Comparison of ENCODE assay signal across 1 cellular context in genomic region chr17:50026901-50027638, GRCh38.
TF ChIP-seq lines count a peak whose summit lies in the region.

No MANE protein-coding gene starts in this region.

TF ChIP-seq in HepG2, 621 proteins besides CTCF, POLR2A, EP300 and RAD21 (continued from another document and continues in another):
- 0 out of 2 replicates have a peak, but pooled peaks have one; percentile 16 for TF ChIP-seq ZNF597 (CRISPR knock-in tag; IDR thresholded peaks at IDR 0.05)
- peak; percentile 27; the same call in 1 of the 2 replicates for TF ChIP-seq GABPB1 (CRISPR knock-in tag; IDR thresholded peaks at IDR 0.05)
- 0 out of 2 replicates have a peak, but pooled peaks have one; percentile 44 for TF ChIP-seq IRF2 (CRISPR knock-in tag; IDR thresholded peaks at IDR 0.05)
- no peak for TF ChIP-seq ZNF550 (CRISPR knock-in tag; IDR thresholded peaks at IDR 0.05; ENCODE audit: borderline replicate concordance)
- peak; percentile 34 for TF ChIP-seq SRSF1 (optimal IDR thresholded peaks at IDR 0.05; ENCODE audit: low read depth, low read length)
- TF ChIP-seq KDM2A (CRISPR knock-in tag; IDR thresholded peaks at IDR 0.05; ENCODE audit: borderline replicate concordance, low read depth): peak; percentile 9; the same call in 1 of the 2 replicates
- TF ChIP-seq NFE2L2 (IDR thresholded peaks at IDR 0.05; ENCODE audit: low read length): peak; percentile 11; the same call in 1 of the 2 replicates
- TF ChIP-seq ZBTB26 (CRISPR knock-in tag; IDR thresholded peaks at IDR 0.05; ENCODE audit: borderline replicate concordance): peak; percentile 51; the same call in 1 of the 2 replicates
- TF ChIP-seq ZNF772 (CRISPR knock-in tag; IDR thresholded peaks at IDR 0.05): 0 out of 2 replicates have a peak, but pooled peaks have one; percentile 33
- TF ChIP-seq, protein P1, sequence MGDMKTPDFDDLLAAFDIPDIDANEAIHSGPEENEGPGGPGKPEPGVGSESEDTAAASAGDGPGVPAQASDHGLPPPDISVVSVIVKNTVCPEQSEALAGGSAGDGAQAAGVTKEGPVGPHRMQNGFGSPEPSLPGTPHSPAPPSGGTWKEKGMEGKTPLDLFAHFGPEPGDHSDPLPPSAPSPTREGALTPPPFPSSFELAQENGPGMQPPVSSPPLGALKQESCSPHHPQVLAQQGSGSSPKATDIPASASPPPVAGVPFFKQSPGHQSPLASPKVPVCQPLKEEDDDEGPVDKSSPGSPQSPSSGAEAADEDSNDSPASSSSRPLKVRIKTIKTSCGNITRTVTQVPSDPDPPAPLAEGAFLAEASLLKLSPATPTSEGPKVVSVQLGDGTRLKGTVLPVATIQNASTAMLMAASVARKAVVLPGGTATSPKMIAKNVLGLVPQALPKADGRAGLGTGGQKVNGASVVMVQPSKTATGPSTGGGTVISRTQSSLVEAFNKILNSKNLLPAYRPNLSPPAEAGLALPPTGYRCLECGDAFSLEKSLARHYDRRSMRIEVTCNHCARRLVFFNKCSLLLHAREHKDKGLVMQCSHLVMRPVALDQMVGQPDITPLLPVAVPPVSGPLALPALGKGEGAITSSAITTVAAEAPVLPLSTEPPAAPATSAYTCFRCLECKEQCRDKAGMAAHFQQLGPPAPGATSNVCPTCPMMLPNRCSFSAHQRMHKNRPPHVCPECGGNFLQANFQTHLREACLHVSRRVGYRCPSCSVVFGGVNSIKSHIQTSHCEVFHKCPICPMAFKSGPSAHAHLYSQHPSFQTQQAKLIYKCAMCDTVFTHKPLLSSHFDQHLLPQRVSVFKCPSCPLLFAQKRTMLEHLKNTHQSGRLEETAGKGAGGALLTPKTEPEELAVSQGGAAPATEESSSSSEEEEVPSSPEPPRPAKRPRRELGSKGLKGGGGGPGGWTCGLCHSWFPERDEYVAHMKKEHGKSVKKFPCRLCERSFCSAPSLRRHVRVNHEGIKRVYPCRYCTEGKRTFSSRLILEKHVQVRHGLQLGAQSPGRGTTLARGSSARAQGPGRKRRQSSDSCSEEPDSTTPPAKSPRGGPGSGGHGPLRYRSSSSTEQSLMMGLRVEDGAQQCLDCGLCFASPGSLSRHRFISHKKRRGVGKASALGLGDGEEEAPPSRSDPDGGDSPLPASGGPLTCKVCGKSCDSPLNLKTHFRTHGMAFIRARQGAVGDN (CRISPR knock-in tag; IDR thresholded peaks at IDR 0.05): peak; percentile 33
- no peak for TF ChIP-seq RFX3 (CRISPR knock-in tag; IDR thresholded peaks at IDR 0.05)
- no peak for TF ChIP-seq GPN1 (CRISPR knock-in tag; IDR thresholded peaks at IDR 0.05; ENCODE audit: borderline replicate concordance)
- TF ChIP-seq, protein P2, sequence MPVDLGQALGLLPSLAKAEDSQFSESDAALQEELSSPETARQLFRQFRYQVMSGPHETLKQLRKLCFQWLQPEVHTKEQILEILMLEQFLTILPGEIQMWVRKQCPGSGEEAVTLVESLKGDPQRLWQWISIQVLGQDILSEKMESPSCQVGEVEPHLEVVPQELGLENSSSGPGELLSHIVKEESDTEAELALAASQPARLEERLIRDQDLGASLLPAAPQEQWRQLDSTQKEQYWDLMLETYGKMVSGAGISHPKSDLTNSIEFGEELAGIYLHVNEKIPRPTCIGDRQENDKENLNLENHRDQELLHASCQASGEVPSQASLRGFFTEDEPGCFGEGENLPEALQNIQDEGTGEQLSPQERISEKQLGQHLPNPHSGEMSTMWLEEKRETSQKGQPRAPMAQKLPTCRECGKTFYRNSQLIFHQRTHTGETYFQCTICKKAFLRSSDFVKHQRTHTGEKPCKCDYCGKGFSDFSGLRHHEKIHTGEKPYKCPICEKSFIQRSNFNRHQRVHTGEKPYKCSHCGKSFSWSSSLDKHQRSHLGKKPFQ (CRISPR knock-in tag; IDR thresholded peaks at IDR 0.05; ENCODE audit: insufficient replicate concordance): no peak
- no peak for TF ChIP-seq SIN3B (IDR thresholded peaks at IDR 0.05; ENCODE audit: low read length)
- no peak for TF ChIP-seq MYNN (CRISPR knock-in tag; IDR thresholded peaks at IDR 0.05; ENCODE audit: low read depth)
- no peak for TF ChIP-seq SP1 (IDR thresholded peaks at IDR 0.05)
- 0 out of 2 replicates have a peak, but pooled peaks have one; percentile 20 for TF ChIP-seq SP1 (CRISPR knock-in tag; IDR thresholded peaks at IDR 0.05)
- TF ChIP-seq FOXC1 (CRISPR knock-in tag; IDR thresholded peaks at IDR 0.05; ENCODE audit: borderline replicate concordance): peak; percentile 10; the same call in 1 of the 2 replicates
- TF ChIP-seq LCORL (IDR thresholded peaks at IDR 0.05): no peak
- 0 out of 2 replicates have a peak, but pooled peaks have one; percentile 36 for TF ChIP-seq LCORL (CRISPR knock-in tag; IDR thresholded peaks at IDR 0.05)
- TF ChIP-seq ZFP37 (CRISPR knock-in tag; IDR thresholded peaks at IDR 0.05; ENCODE audit: borderline replicate concordance): no peak
- no peak for TF ChIP-seq ZMYM2 (CRISPR knock-in tag; IDR thresholded peaks at IDR 0.05)
- TF ChIP-seq, protein P3, sequence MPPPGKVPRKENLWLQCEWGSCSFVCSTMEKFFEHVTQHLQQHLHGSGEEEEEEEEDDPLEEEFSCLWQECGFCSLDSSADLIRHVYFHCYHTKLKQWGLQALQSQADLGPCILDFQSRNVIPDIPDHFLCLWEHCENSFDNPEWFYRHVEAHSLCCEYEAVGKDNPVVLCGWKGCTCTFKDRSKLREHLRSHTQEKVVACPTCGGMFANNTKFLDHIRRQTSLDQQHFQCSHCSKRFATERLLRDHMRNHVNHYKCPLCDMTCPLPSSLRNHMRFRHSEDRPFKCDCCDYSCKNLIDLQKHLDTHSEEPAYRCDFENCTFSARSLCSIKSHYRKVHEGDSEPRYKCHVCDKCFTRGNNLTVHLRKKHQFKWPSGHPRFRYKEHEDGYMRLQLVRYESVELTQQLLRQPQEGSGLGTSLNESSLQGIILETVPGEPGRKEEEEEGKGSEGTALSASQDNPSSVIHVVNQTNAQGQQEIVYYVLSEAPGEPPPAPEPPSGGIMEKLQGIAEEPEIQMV (CRISPR knock-in tag; IDR thresholded peaks at IDR 0.05; ENCODE audit: low read depth): no peak
- TF ChIP-seq KDM4B (CRISPR knock-in tag; IDR thresholded peaks at IDR 0.05): 0 out of 2 replicates have a peak, but pooled peaks have one; percentile 34
- no peak for TF ChIP-seq FOXA3 (CRISPR knock-in tag; IDR thresholded peaks at IDR 0.05)
- 0 out of 2 replicates have a peak, but pooled peaks have one; percentile 54 for TF ChIP-seq SMAD1 (CRISPR knock-in tag; IDR thresholded peaks at IDR 0.05; ENCODE audit: borderline replicate concordance, low read depth)
- TF ChIP-seq TP53 (CRISPR knock-in tag; conservative IDR thresholded peaks at IDR 0.05): no peak
- TF ChIP-seq, protein P4, sequence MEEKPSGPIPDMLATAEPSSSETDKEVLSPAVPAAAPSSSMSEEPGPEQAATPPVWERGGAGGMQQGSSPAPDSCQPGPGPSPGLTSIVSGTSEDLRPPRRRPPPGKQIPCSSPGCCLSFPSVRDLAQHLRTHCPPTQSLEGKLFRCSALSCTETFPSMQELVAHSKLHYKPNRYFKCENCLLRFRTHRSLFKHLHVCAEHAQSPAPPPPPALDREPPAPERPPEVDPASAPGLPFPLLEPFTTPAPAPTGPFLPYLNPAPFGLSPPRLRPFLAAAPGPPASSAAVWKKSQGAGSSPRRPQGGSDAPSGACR (CRISPR knock-in tag; IDR thresholded peaks at IDR 0.05): 0 out of 2 replicates have a peak, but pooled peaks have one; percentile 21
- peak; percentile 20 for TF ChIP-seq ASH2L (IDR thresholded peaks at IDR 0.05; ENCODE audit: insufficient read length, low read depth, low read length)
- 0 out of 2 replicates have a peak, but pooled peaks have one; percentile 17 for TF ChIP-seq ZMYM4 (CRISPR knock-in tag; IDR thresholded peaks at IDR 0.05)
- peak; percentile 81 for TF ChIP-seq RFX5 (IDR thresholded peaks at IDR 0.05; ENCODE audit: low read depth, low read length)
- no peak for TF ChIP-seq ZNF672 (CRISPR knock-in tag; IDR thresholded peaks at IDR 0.05)
- no peak for TF ChIP-seq HDAC1 (CRISPR knock-in tag; IDR thresholded peaks at IDR 0.05)
- TF ChIP-seq, protein P5, sequence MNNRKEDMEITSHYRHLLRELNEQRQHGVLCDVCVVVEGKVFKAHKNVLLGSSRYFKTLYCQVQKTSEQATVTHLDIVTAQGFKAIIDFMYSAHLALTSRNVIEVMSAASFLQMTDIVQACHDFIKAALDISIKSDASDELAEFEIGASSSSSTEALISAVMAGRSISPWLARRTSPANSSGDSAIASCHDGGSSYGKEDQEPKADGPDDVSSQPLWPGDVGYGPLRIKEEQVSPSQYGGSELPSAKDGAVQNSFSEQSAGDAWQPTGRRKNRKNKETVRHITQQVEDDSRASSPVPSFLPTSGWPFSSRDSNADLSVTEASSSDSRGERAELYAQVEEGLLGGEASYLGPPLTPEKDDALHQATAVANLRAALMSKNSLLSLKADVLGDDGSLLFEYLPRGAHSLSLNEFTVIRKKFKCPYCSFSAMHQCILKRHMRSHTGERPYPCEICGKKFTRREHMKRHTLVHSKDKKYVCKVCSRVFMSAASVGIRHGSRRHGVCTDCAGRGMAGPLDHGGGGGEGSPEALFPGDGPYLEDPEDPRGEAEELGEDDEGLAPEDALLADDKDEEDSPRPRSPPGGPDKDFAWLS (CRISPR knock-in tag; IDR thresholded peaks at IDR 0.05; ENCODE audit: borderline replicate concordance): no peak
- TF ChIP-seq LBX2 (CRISPR knock-in tag; IDR thresholded peaks at IDR 0.05; ENCODE audit: borderline replicate concordance): 0 out of 2 replicates have a peak, but pooled peaks have one; percentile 27
- no peak for TF ChIP-seq PRDM10 (CRISPR knock-in tag; IDR thresholded peaks at IDR 0.05; ENCODE audit: low read depth)
- TF ChIP-seq ARHGAP35 (CRISPR knock-in tag; IDR thresholded peaks at IDR 0.05; ENCODE audit: borderline replicate concordance): peak; percentile 26; the same call in 1 of the 2 replicates
- peak; percentile 93 for TF ChIP-seq SMC3 (IDR thresholded peaks at IDR 0.05; ENCODE audit: low read length)
- peak; percentile 18; the same call in 1 of the 2 replicates for TF ChIP-seq MYC (CRISPR knock-in tag; IDR thresholded peaks at IDR 0.05; ENCODE audit: borderline replicate concordance)
- TF ChIP-seq TBX2 (CRISPR knock-in tag; IDR thresholded peaks at IDR 0.05; ENCODE audit: borderline replicate concordance): 0 out of 2 replicates have a peak, but pooled peaks have one; percentile 13
- TF ChIP-seq XRCC5 (optimal IDR thresholded peaks at IDR 0.05; ENCODE audit: low read length): peak; percentile 78
- no peak for TF ChIP-seq RARG (CRISPR knock-in tag; IDR thresholded peaks at IDR 0.05; ENCODE audit: low read depth)
- TF ChIP-seq ZNF619 (CRISPR knock-in tag; IDR thresholded peaks at IDR 0.05): 0 out of 2 replicates have a peak, but pooled peaks have one; percentile 35
- no peak for TF ChIP-seq ZBTB20 (CRISPR knock-in tag; IDR thresholded peaks at IDR 0.05; ENCODE audit: borderline replicate concordance, low read depth)
- TF ChIP-seq ZNF557 (CRISPR knock-in tag; IDR thresholded peaks at IDR 0.05): no peak
- TF ChIP-seq KLF12 (CRISPR knock-in tag; IDR thresholded peaks at IDR 0.05; ENCODE audit: borderline replicate concordance): no peak
- TF ChIP-seq SIN3A (IDR thresholded peaks at IDR 0.05; ENCODE audit: borderline replicate concordance, low read depth, low read length): no peak
- no peak for TF ChIP-seq NKX3-1 (CRISPR knock-in tag; IDR thresholded peaks at IDR 0.05)
- no peak for TF ChIP-seq ZFP36L2 (CRISPR knock-in tag; IDR thresholded peaks at IDR 0.05)
- peak; percentile 55 for TF ChIP-seq ZNF350 (CRISPR knock-in tag; IDR thresholded peaks at IDR 0.05; ENCODE audit: borderline replicate concordance, low read depth)
- peak; percentile 48; the same call in 1 of the 2 replicates for TF ChIP-seq SALL1 (CRISPR knock-in tag; IDR thresholded peaks at IDR 0.05)
